In genomic region chr10:110860576-110861241, GRCh38 we compare ENCODE assay signal across 8 cellular contexts. TPM values are rescaled to one million over a fixed set of nuclear protein-coding genes. Genes with fewer than 3 reads are reported as not detected.
DNase-seq lines count a peak whose midpoint lies in the region; ATAC-seq lines count a peak whose summit lies in the region.

No MANE protein-coding gene starts in this region.

- DNase-seq in NCI-H510A treated with DMSO at 0.1 percent for 48 hours (lab: John Stamatoyannopoulos, UW) (peak; percentile 18), NCI-H510A (lab: John Stamatoyannopoulos, UW) (no peak), T-helper 17 cell (peak in 1 of 3 donors; percentile 28), epithelial cell of prostate (ENCODE audit: low read depth, low spot score) (no peak), substantia nigra (lab: John Stamatoyannopoulos, UW) (no peak), foreskin melanocyte (no peak), DMS79 (lab: John Stamatoyannopoulos, UW) (no peak)

- H3K27ac ChIP-seq in epithelial cell of prostate, result peak overlapping the region; percentile 83
- H3K27ac ChIP-seq in substantia nigra (ENCODE audit: low read depth, low read length, poor library complexity, severe bottlenecking), result peak overlapping the region; percentile 14

- H3K27me3 Mint-ChIP-seq in T-helper 17 cell, result no peaks in the 10 kb centered on the region

- peak overlapping the region; percentile 100 for H3K27ac Mint-ChIP-seq in T-helper 17 cell

- peak; percentile 55 for ATAC-seq in HG02943 (IDR thresholded peaks at IDR 0.05; ENCODE audit: low read depth, unreplicated experiment)
- ATAC-seq in T-helper 17 cell, result peak; percentile 69

- no peaks in the 10 kb centered on the region for H3K9me3 ChIP-seq in T-helper 17 cell (ENCODE audit: control insufficient read depth, low read length, poor library complexity, severe bottlenecking)

- peaks cover 73% of the 10 kb centered on the region for H3K4me1 Mint-ChIP-seq in T-helper 17 cell

- peak overlapping the region; percentile 41 for H3K4me3 Mint-ChIP-seq in T-helper 17 cell

- H3K36me3 Mint-ChIP-seq in T-helper 17 cell (ENCODE audit: low read depth), result no peaks in the 10 kb centered on the region

RNA-seq across cellular contexts. Expression of gene PDCD4, which starts 11.0 kb away (rescaled TPM):
- 100 to 1,000 TPM; 307 TPM for total RNA-seq in T-helper 17 cell

RNA-seq across cellular contexts. Expression of gene BBIP1, which starts 58.3 kb away (rescaled TPM):
- 10 to 100 TPM; 30.8 to 36.4 TPM for total RNA-seq in T-helper 17 cell

RNA-seq across cellular contexts. Expression of gene SHOC2, which starts 58.7 kb away (rescaled TPM):
- 10 to 100 TPM; 68.0 to 71.1 TPM for total RNA-seq in T-helper 17 cell
